2 cellular contexts compared by ENCODE assay signal in the genomic region with DNA sequence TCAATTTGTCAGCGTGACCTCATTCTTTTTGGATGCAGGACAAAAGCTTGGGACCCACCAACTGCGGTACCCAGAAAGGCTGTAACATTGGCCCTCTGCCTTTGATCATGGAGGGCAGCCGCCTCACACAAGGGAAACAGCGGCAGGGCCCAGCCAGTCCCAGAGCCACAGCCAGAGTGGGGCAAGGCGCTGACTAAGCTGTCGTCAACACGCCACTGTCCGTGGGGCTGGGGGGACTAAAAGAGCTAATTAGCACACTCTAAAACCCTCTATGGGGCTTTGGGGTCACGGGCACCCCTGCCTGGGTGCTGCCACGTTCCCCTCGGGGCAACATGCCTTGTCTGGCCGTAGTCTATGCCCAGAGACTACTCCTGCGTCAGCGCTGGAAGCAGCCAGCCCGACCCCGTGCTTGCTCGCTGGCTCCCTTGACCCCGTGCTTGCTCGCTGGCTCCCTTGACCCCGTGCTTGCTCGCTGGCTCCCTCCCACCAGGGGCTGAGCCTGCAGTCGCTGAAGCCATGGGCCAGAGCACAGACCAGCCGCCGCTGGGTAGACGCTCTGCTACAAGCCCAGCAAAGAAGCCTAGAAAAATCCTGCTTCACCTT.
TF ChIP-seq lines count a peak whose summit lies in the region.

No MANE protein-coding gene starts in this region.

TF ChIP-seq in GM23338, 12 proteins besides CTCF, POLR2A, EP300 and RAD21 (continues in another document):
- TF ChIP-seq JUNB (IDR thresholded peaks at IDR 0.05; ENCODE audit: unreplicated experiment) (no peak), ZNF462 (CRISPR knock-in tag; IDR thresholded peaks at IDR 0.05) (no peak), EZH2phosphoT487 (IDR thresholded peaks at IDR 0.05; ENCODE audit: unreplicated experiment) (no peak), CREB1 (CRISPR knock-in tag; IDR thresholded peaks at IDR 0.05; ENCODE audit: low read depth) (no peak), EZH2 (IDR thresholded peaks at IDR 0.05; ENCODE audit: low read depth, unreplicated experiment) (no peak), ZNF114 (CRISPR knock-in tag; IDR thresholded peaks at IDR 0.05) (no peak), POLR2AphosphoS5 (IDR thresholded peaks at IDR 0.05; ENCODE audit: low read depth) (no peak), ZNF331 (CRISPR knock-in tag; IDR thresholded peaks at IDR 0.05; ENCODE audit: low read depth) (no peak), STAT1 (IDR thresholded peaks at IDR 0.05; ENCODE audit: unreplicated experiment) (no peak)
- TF ChIP-seq, protein P1, sequence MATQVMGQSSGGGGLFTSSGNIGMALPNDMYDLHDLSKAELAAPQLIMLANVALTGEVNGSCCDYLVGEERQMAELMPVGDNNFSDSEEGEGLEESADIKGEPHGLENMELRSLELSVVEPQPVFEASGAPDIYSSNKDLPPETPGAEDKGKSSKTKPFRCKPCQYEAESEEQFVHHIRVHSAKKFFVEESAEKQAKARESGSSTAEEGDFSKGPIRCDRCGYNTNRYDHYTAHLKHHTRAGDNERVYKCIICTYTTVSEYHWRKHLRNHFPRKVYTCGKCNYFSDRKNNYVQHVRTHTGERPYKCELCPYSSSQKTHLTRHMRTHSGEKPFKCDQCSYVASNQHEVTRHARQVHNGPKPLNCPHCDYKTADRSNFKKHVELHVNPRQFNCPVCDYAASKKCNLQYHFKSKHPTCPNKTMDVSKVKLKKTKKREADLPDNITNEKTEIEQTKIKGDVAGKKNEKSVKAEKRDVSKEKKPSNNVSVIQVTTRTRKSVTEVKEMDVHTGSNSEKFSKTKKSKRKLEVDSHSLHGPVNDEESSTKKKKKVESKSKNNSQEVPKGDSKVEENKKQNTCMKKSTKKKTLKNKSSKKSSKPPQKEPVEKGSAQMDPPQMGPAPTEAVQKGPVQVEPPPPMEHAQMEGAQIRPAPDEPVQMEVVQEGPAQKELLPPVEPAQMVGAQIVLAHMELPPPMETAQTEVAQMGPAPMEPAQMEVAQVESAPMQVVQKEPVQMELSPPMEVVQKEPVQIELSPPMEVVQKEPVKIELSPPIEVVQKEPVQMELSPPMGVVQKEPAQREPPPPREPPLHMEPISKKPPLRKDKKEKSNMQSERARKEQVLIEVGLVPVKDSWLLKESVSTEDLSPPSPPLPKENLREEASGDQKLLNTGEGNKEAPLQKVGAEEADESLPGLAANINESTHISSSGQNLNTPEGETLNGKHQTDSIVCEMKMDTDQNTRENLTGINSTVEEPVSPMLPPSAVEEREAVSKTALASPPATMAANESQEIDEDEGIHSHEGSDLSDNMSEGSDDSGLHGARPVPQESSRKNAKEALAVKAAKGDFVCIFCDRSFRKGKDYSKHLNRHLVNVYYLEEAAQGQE (IDR thresholded peaks at IDR 0.05; ENCODE audit: unreplicated experiment): no peak

TF ChIP-seq in WTC11, 78 proteins besides CTCF, POLR2A, EP300 and RAD21:
- TF ChIP-seq, protein P2, sequence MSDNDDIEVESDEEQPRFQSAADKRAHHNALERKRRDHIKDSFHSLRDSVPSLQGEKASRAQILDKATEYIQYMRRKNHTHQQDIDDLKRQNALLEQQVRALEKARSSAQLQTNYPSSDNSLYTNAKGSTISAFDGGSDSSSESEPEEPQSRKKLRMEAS (CRISPR knock-in tag; IDR thresholded peaks at IDR 0.05): no peak
- TF ChIP-seq ZBTB21 (CRISPR knock-in tag; IDR thresholded peaks at IDR 0.05; ENCODE audit: borderline replicate concordance) (no peak), ZNF121 (CRISPR knock-in tag; IDR thresholded peaks at IDR 0.05) (no peak), IRF2 (CRISPR knock-in tag; IDR thresholded peaks at IDR 0.05; ENCODE audit: borderline replicate concordance, low read depth) (no peak)
- TF ChIP-seq, protein P3, sequence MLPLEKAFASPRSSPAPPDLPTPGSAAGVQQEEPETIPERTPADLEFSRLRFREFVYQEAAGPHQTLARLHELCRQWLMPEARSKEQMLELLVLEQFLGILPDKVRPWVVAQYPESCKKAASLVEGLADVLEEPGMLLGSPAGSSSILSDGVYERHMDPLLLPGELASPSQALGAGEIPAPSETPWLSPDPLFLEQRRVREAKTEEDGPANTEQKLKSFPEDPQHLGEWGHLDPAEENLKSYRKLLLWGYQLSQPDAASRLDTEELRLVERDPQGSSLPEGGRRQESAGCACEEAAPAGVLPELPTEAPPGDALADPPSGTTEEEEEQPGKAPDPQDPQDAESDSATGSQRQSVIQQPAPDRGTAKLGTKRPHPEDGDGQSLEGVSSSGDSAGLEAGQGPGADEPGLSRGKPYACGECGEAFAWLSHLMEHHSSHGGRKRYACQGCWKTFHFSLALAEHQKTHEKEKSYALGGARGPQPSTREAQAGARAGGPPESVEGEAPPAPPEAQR (CRISPR knock-in tag; IDR thresholded peaks at IDR 0.05): no peak
- TF ChIP-seq, protein P4, sequence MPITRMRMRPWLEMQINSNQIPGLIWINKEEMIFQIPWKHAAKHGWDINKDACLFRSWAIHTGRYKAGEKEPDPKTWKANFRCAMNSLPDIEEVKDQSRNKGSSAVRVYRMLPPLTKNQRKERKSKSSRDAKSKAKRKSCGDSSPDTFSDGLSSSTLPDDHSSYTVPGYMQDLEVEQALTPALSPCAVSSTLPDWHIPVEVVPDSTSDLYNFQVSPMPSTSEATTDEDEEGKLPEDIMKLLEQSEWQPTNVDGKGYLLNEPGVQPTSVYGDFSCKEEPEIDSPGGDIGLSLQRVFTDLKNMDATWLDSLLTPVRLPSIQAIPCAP (CRISPR knock-in tag; IDR thresholded peaks at IDR 0.05): no peak
